1 cellular context compared by ENCODE assay signal in the genomic region with DNA sequence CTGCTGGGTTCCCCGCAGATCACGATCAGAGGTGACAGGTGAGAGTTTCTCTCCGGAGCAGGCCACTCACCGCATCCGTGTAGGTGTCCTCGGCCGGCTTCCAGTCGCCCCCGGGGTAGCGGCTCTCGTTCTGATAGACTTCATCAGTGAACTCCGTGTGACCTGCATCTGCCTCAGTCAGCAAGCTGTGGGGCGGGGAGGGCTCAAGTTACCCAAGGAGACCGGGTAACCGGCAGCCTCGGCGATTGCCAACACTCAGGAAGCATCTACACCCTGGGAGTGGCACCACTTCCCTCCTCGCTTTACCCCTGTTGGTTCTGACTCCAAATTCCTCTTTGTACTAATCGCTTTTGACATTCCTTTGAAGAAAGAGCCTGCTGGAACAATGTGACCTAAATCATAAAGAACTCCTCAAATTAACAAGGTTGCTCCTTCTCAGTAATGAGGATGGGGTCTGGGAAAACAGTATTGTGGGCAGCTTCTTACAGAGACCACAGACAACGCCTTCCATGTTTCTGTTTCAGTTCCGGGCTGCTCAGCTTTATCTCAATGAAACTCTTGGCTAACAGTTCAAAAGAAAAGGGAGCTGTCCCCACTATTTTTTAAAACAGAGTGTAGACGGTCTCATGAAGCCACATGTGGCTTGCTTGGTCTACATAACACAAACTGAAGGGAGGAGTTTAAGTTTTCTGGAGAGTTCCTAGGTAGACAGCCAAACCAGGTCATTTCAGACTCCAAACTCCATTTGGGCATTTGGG.
TF ChIP-seq lines count a peak whose summit lies in the region.

No MANE protein-coding gene starts in this region.

TF ChIP-seq in GM23338, 12 proteins besides CTCF, POLR2A, EP300 and RAD21 (continued from another document):
- TF ChIP-seq, protein P1, sequence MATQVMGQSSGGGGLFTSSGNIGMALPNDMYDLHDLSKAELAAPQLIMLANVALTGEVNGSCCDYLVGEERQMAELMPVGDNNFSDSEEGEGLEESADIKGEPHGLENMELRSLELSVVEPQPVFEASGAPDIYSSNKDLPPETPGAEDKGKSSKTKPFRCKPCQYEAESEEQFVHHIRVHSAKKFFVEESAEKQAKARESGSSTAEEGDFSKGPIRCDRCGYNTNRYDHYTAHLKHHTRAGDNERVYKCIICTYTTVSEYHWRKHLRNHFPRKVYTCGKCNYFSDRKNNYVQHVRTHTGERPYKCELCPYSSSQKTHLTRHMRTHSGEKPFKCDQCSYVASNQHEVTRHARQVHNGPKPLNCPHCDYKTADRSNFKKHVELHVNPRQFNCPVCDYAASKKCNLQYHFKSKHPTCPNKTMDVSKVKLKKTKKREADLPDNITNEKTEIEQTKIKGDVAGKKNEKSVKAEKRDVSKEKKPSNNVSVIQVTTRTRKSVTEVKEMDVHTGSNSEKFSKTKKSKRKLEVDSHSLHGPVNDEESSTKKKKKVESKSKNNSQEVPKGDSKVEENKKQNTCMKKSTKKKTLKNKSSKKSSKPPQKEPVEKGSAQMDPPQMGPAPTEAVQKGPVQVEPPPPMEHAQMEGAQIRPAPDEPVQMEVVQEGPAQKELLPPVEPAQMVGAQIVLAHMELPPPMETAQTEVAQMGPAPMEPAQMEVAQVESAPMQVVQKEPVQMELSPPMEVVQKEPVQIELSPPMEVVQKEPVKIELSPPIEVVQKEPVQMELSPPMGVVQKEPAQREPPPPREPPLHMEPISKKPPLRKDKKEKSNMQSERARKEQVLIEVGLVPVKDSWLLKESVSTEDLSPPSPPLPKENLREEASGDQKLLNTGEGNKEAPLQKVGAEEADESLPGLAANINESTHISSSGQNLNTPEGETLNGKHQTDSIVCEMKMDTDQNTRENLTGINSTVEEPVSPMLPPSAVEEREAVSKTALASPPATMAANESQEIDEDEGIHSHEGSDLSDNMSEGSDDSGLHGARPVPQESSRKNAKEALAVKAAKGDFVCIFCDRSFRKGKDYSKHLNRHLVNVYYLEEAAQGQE (IDR thresholded peaks at IDR 0.05; ENCODE audit: unreplicated experiment): no peak
- TF ChIP-seq, protein P2, sequence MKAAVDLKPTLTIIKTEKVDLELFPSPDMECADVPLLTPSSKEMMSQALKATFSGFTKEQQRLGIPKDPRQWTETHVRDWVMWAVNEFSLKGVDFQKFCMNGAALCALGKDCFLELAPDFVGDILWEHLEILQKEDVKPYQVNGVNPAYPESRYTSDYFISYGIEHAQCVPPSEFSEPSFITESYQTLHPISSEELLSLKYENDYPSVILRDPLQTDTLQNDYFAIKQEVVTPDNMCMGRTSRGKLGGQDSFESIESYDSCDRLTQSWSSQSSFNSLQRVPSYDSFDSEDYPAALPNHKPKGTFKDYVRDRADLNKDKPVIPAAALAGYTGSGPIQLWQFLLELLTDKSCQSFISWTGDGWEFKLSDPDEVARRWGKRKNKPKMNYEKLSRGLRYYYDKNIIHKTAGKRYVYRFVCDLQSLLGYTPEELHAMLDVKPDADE (IDR thresholded peaks at IDR 0.05): no peak
- no peak for TF ChIP-seq POLR2AphosphoS5 (IDR thresholded peaks at IDR 0.05; ENCODE audit: low read depth)
TF ChIP-seq in GM23338: peak in this region for 0.
